10 cellular contexts compared by ENCODE assay signal in the genomic region with DNA sequence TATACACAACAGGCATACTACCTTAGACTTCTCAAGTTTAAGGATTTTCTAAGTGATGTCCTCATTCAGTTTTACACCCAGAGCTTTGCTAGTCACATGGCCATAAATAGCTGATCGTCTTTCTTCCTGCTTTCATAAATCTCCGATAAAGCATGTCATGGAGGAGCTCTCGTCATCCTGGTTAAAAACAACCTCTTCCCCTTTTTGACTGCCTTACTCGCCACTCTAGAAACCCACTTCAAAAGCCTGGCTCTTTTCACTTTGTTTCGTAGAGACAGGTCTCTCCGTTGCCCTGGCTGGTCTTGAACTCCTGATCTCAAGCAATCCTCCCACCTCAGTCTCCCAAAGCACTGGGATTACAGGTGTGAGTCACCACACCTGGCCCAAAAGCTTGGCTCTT.
DNase-seq lines count a peak whose midpoint lies in the region; ATAC-seq and TF ChIP-seq lines count a peak whose summit lies in the region.
"Had no signal": no experiment of that assay in that cellular context is flagged by ENCODE, and none has a peak within 500 bp of the region (broad histone marks: within the 10 kb centered on the region; RNA-seq: fewer than 3 reads in every experiment).

No MANE protein-coding gene starts in this region.

- peak; percentile 10 for DNase-seq in T-helper 2 cell treated with Interferon-gamma antibody and Interleukin-4, amounts not matched to agents 5 μg/mL and 100 μg/mL, for 36 hours (ENCODE audit: low spot score)
- no peak for DNase-seq in left lung
- no peak for DNase-seq in H4 (ENCODE audit: low spot score)
- DNase-seq in islet precursor cell, result no peak
- no peak for DNase-seq in NCI-H748 treated with DMSO at 0.1 percent for 48 hours (lab: John Stamatoyannopoulos, UW)
- DNase-seq: IMR-90 had no signal

- no peaks in the 10 kb centered on the region for H3K36me3 Mint-ChIP-seq in T-helper 2 cell treated with Interferon-gamma antibody and Interleukin-4, amounts not matched to agents 5 μg/mL and 100 μg/mL, for 36 hours (ENCODE audit: low read depth)

- H3K9me3 Mint-ChIP-seq in T-helper 2 cell treated with Interferon-gamma antibody and Interleukin-4, amounts not matched to agents 5 μg/mL and 100 μg/mL, for 36 hours, result no peaks in the 10 kb centered on the region

- no peaks in the 10 kb centered on the region for H3K27me3 Mint-ChIP-seq in T-helper 2 cell treated with Interferon-gamma antibody and Interleukin-4, amounts not matched to agents 5 μg/mL and 100 μg/mL, for 36 hours (ENCODE audit: low read depth)

- H3K4me3 ChIP-seq in BLaER1 treated with 17β-estradiol and CSF1 and Interleukin-3, amounts not matched to agents 10 nM and 100 nM, result peak overlapping the region in 9 of 10 experiments; percentile 12 to 44 (median 40); a peak in 14 of 20 replicates
- H3K4me3 ChIP-seq in left lung, result no peak overlapping the region

- H3K27ac ChIP-seq in BLaER1 treated with 17β-estradiol and CSF1 and Interleukin-3, amounts not matched to agents 10 nM and 100 nM, result peak overlapping the region; percentile 77 to 97 (median 84)
- H3K27ac ChIP-seq in left lung, result peak overlapping the region in 1 of 2 donors; percentile 73

- TF ChIP-seq CTCF in left lung (IDR thresholded peaks at IDR 0.05), result no peak

- peak overlapping the region; percentile 64 to 88 (median 75) for H3K9ac ChIP-seq in BLaER1 treated with 17β-estradiol and CSF1 and Interleukin-3, amounts not matched to agents 10 nM and 100 nM

- H3K4me1 Mint-ChIP-seq in T-helper 2 cell treated with Interferon-gamma antibody and Interleukin-4, amounts not matched to agents 5 μg/mL and 100 μg/mL, for 36 hours (ENCODE audit: low read depth), result peaks cover 29% of the 10 kb centered on the region

- H4K20me1 ChIP-seq in BLaER1 treated with 17β-estradiol and CSF1 and Interleukin-3, amounts not matched to agents 10 nM and 100 nM, result peaks cover 0 to 14% (median 0%) of the 10 kb centered on the region in 11 experiments; a peak in 6 of 22 replicates

- intact Hi-C loops in left lung (cut with DNase I), result no loop called here

- peaks cover 70 to 98% (median 86%) of the 10 kb centered on the region in 10 experiments for H3K4me1 ChIP-seq in BLaER1 treated with 17β-estradiol and CSF1 and Interleukin-3, amounts not matched to agents 10 nM and 100 nM
- peaks cover 0 to 41% of the 10 kb centered on the region in 2 donors for H3K4me1 ChIP-seq in left lung

- H3K4me3 Mint-ChIP-seq in T-helper 2 cell treated with Interferon-gamma antibody and Interleukin-4, amounts not matched to agents 5 μg/mL and 100 μg/mL, for 36 hours, result peak overlapping the region; percentile 34

- peak overlapping the region; percentile 68 for H3K27ac Mint-ChIP-seq in T-helper 2 cell treated with Interferon-gamma antibody and Interleukin-4, amounts not matched to agents 5 μg/mL and 100 μg/mL, for 36 hours

- ATAC-seq in GM19351 (IDR thresholded peaks at IDR 0.05; ENCODE audit: unreplicated experiment), result peak; percentile 44
- peak; percentile 44 for ATAC-seq in left lung
- ATAC-seq in esophagus mucosa, result no peak
- ATAC-seq: Panc1 had no signal

- peaks cover 3 to 35% (median 25%) of the 10 kb centered on the region in 11 experiments; a peak in 17 of 22 replicates for H3K36me3 ChIP-seq in BLaER1 treated with 17β-estradiol and CSF1 and Interleukin-3, amounts not matched to agents 10 nM and 100 nM
- no peaks in the 10 kb centered on the region for H3K36me3 ChIP-seq in left lung

- H3K9me3 ChIP-seq in BLaER1 treated with 17β-estradiol and CSF1 and Interleukin-3, amounts not matched to agents 10 nM and 100 nM (replicated peaks in 1 of 11), result no peaks in the 10 kb centered on the region; a peak in 1 of 22 replicates
- no peaks in the 10 kb centered on the region for H3K9me3 ChIP-seq in left lung

- H3K27me3 ChIP-seq in BLaER1 treated with 17β-estradiol and CSF1 and Interleukin-3, amounts not matched to agents 10 nM and 100 nM, result no peaks in the 10 kb centered on the region
- H3K27me3 ChIP-seq in left lung, result no peaks in the 10 kb centered on the region

- H3K4me2 ChIP-seq in BLaER1 treated with 17β-estradiol and CSF1 and Interleukin-3, amounts not matched to agents 10 nM and 100 nM, result peak overlapping the region; percentile 77 to 92 (median 85)

Comparison
In these comparisons a context has a peak if more than half of its experiments do, and no peak if none do; other contexts are left out.
1. H3K4me3 ChIP-seq: peak in BLaER1 treated with 17β-estradiol and CSF1 and Interleukin-3, amounts not matched to agents 10 nM and 100 nM (9 of 10); none in left lung (0 of 2).